ENCODE assay signal across 1 cellular context in genomic region chr2:174627216-174627615, GRCh38.
TF ChIP-seq lines count a peak whose summit lies in the region.

No MANE protein-coding gene starts in this region.

TF ChIP-seq in HEK293, 187 proteins besides CTCF, POLR2A, EP300 and RAD21 (continued from another document):
- TF ChIP-seq ZNF302 (tag by site-specific recombination; IDR thresholded peaks at IDR 0.05; ENCODE audit: low read depth) (no peak), ZNF426 (tag by site-specific recombination; IDR thresholded peaks at IDR 0.05) (no peak)
TF ChIP-seq in HEK293: peak in this region for 2.
